ENCODE assay signal across 22 cellular contexts in the genomic region with DNA sequence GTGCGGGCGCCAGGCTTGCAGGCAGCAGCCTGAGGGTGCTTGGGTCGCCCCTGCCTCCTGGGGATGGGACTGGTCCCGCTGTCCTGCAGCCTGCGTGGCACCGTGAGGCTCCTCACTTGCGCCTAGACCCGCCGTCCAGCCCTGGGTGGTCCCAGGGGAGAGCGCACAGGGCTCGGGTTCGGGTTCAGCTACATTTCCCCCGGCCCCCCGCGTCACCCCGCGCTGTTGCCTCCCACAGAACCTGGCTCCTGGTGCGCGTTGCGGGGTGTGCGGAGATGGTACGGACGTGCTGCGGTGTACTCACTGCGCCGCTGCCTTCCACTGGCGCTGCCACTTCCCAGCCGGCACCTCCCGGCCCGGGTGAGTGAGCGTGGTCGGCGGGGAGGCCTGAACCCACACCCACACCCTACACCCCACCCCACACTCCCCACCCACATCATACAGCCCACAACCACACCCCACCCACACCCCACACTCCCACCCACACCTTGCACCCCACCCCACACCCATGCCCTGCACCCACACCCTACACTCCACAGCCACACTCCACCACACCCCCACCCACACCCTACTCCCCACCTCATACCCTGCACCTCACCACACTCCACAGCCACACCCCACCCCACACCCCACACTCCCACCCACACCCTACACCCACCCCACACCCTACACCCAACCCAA. TPM values are rescaled to one million over a fixed set of nuclear protein-coding genes. Genes with fewer than 3 reads are reported as not detected.
A peak's percentile ranks its signal among the peaks of the same experiment; 100 is the strongest.
DNase-seq lines count a peak whose midpoint lies in the region; ATAC-seq and TF ChIP-seq lines count a peak whose summit lies in the region.
"Had no signal": no experiment of that assay in that cellular context is flagged by ENCODE, and none has a peak within 500 bp of the region (broad histone marks: within the 10 kb centered on the region; RNA-seq: fewer than 3 reads in every experiment).

No MANE protein-coding gene starts in this region.

- peaks cover 7% of the 10 kb centered on the region for H3K4me1 ChIP-seq in psoas muscle
- peaks cover 22% of the 10 kb centered on the region for H3K4me1 ChIP-seq in SJCRH30

- no peaks in the 10 kb centered on the region for H3K36me3 Mint-ChIP-seq in activated T-cell treated with anti-CD3 and anti-CD28 coated beads, Interleukin-2, amount 50 U/mL, for 4 hours (ENCODE audit: insufficient read depth)
- H3K36me3 Mint-ChIP-seq: activated naive CD4-positive, alpha-beta T cell treated with anti-CD3 and anti-CD28 coated beads, Interleukin-2, amount 50 U/mL, for 24 hours; stimulated activated naive B cell treated with anti-CD40 and anti-IgM and Interleukin-4, amounts not matched to agents 10 μg/mL and 1 μg/mL and 100 μg/mL, for 72 hours had no signal

- 87 to 91% (median 90%) methylated on average over 32 to 33 of the region's 33 CpGs for WGBS in psoas muscle, 3 donors

- H3K9me3 ChIP-seq in psoas muscle: no peaks in the 10 kb centered on the region
- H3K9me3 ChIP-seq in SJCRH30 (replicated peaks): no peaks in the 10 kb centered on the region
- H3K9me3 ChIP-seq: heart left ventricle, Peyer's patch, tibial artery had no signal

- no peaks in the 10 kb centered on the region for H3K9me3 Mint-ChIP-seq in activated T-cell treated with anti-CD3 and anti-CD28 coated beads, Interleukin-2, amount 50 U/mL, for 4 hours
- H3K9me3 Mint-ChIP-seq: activated naive CD4-positive, alpha-beta T cell treated with anti-CD3 and anti-CD28 coated beads, Interleukin-2, amount 50 U/mL, for 24 hours; stimulated activated naive B cell treated with anti-CD40 and anti-IgM and Interleukin-4, amounts not matched to agents 10 μg/mL and 1 μg/mL and 100 μg/mL, for 72 hours had no signal

- TF ChIP-seq CTCF in psoas muscle (IDR thresholded peaks at IDR 0.05): no peak
- TF ChIP-seq CTCF in GM10266 (IDR thresholded peaks at IDR 0.05; ENCODE audit: control insufficient read depth, insufficient read depth, low read depth, missing control alignments): no peak

- H3K4me3 ChIP-seq in psoas muscle: no peak overlapping the region
- no peak overlapping the region for H3K4me3 ChIP-seq in SJCRH30
- H3K4me3 ChIP-seq: heart left ventricle, Peyer's patch, SK-N-MC, tibial artery had no signal

- intact Hi-C loops in left cardiac atrium (cut with DNase I) (no loop called here), left ventricle myocardium superior (cut with micrococcal nuclease) (no loop called here), psoas muscle (cut with DNase I) (no loop called here)

- no peak overlapping the region for H3K27ac ChIP-seq in psoas muscle
- H3K27ac ChIP-seq in SJCRH30: no peak overlapping the region
- H3K27ac ChIP-seq: 22Rv1, heart left ventricle, KMS-11, Peyer's patch, SK-N-MC, tibial artery had no signal

- peaks cover 24% of the 10 kb centered on the region for H3K4me1 Mint-ChIP-seq in activated T-cell treated with anti-CD3 and anti-CD28 coated beads, Interleukin-2, amount 50 U/mL, for 4 hours (ENCODE audit: low read depth)

- no peaks in the 10 kb centered on the region for H3K36me3 ChIP-seq in psoas muscle (ENCODE audit: insufficient read depth in 1 of 2, low read depth in 1 of 2)
- H3K36me3 ChIP-seq in SJCRH30: no peaks in the 10 kb centered on the region
- H3K36me3 ChIP-seq: heart left ventricle, Peyer's patch, tibial artery had no signal

- peak; percentile 16 for DNase-seq in DMS53 (lab: John Stamatoyannopoulos, UW)
- no peak for DNase-seq in DMS53 treated with DMSO at 0.1 percent for 48 hours (lab: John Stamatoyannopoulos, UW; ENCODE audit: unreplicated experiment)
- peak; percentile 20 for DNase-seq in left cardiac atrium
- DNase-seq in left ventricle myocardium superior: no peak
- no peak for DNase-seq in activated T-cell treated with anti-CD3 and anti-CD28 coated beads, Interleukin-2, amount 50 U/mL, for 4 hours
- DNase-seq in psoas muscle: peak; percentile 11 to 43
- DNase-seq in GM10266 (ENCODE audit: extremely low spot score): no peak
- no peak for DNase-seq in SJCRH30
- DNase-seq: AML-193; NCI-H2029; NCI-H446 treated with DMSO at 0.1 percent for 48 hours; occipital lobe; retina; stimulated activated naive B cell treated with anti-CD40 and anti-IgM and Interleukin-4, amounts not matched to agents 10 μg/mL and 1 μg/mL and 100 μg/mL, for 72 hours had no signal

- H3K4me3 Mint-ChIP-seq in activated T-cell treated with anti-CD3 and anti-CD28 coated beads, Interleukin-2, amount 50 U/mL, for 4 hours: no peak overlapping the region
- H3K4me3 Mint-ChIP-seq: activated naive CD4-positive, alpha-beta T cell treated with anti-CD3 and anti-CD28 coated beads, Interleukin-2, amount 50 U/mL, for 24 hours; stimulated activated naive B cell treated with anti-CD40 and anti-IgM and Interleukin-4, amounts not matched to agents 10 μg/mL and 1 μg/mL and 100 μg/mL, for 72 hours had no signal

- H3K27me3 ChIP-seq in psoas muscle (ENCODE audit: insufficient read depth in 3 of 3, low read length in 2 of 3) (peaks cover 0 to 17% (median 3%) of the 10 kb centered on the region in 3 donors), SJCRH30 (peaks cover 8% of the 10 kb centered on the region; the same call in 1 of the 2 replicates)
- H3K27me3 ChIP-seq: heart left ventricle, Peyer's patch had no signal

- ATAC-seq in left cardiac atrium (no peak), left ventricle myocardium superior (no peak), psoas muscle (no peak)
- peak; percentile 28 to 33 for ATAC-seq in activated T-cell treated with anti-CD3 and anti-CD28 coated beads, Interleukin-2, amount 50 U/mL, for 4 hours
- ATAC-seq: stimulated activated naive B cell treated with anti-CD40 and anti-IgM and Interleukin-4, amounts not matched to agents 10 μg/mL and 1 μg/mL and 100 μg/mL, for 72 hours had no signal

- no peaks in the 10 kb centered on the region for H3K27me3 Mint-ChIP-seq in activated T-cell treated with anti-CD3 and anti-CD28 coated beads, Interleukin-2, amount 50 U/mL, for 4 hours (ENCODE audit: low read depth)
- H3K27me3 Mint-ChIP-seq: activated naive CD4-positive, alpha-beta T cell treated with anti-CD3 and anti-CD28 coated beads, Interleukin-2, amount 50 U/mL, for 24 hours; stimulated activated naive B cell treated with anti-CD40 and anti-IgM and Interleukin-4, amounts not matched to agents 10 μg/mL and 1 μg/mL and 100 μg/mL, for 72 hours had no signal

RNA-seq across cellular contexts. Expression of a gene that starts 6.2 kb away (rescaled TPM):
- total RNA-seq in left cardiac atrium (10 to 100 TPM; 58.8 to 67.2 TPM), left ventricle myocardium superior (46.1 TPM), psoas muscle (10 to 100 TPM; 17.8 to 33.6 (median 27.7) TPM)
- 100 to 1,000 TPM; 102 to 122 (median 116) TPM for total RNA-seq in activated T-cell treated with anti-CD3 and anti-CD28 coated beads, Interleukin-2, amount 50 U/mL, for 4 hours
- polyA plus RNA-seq in psoas muscle: 10 to 100 TPM in 2 of 3 donors, 1 to 10 TPM in 1; 9.2 to 21.2 (median 13.7) TPM
- total RNA-seq in SJCRH30 (2014; rRNA removed; shearing (Covaris generic)): 49.8 and 50.7 TPM in 2 replicates

RNA-seq across cellular contexts. Expression of a gene that starts 8.0 kb away (rescaled TPM):
- total RNA-seq in left cardiac atrium (under 1 TPM in 1 of 2 donors, not detected in 1; 0.08 TPM), left ventricle myocardium superior (not detected), psoas muscle (under 1 TPM in 1 of 4 donors, not detected in 3; 0.19 TPM)
- not detected for total RNA-seq in activated T-cell treated with anti-CD3 and anti-CD28 coated beads, Interleukin-2, amount 50 U/mL, for 4 hours
- under 1 TPM; 0.01 to 0.17 (median 0.04) TPM for polyA plus RNA-seq in psoas muscle
- total RNA-seq in SJCRH30 (2014; rRNA removed; shearing (Covaris generic)): 0.10 TPM in 1 of 2 replicates, not detected in the other
- total RNA-seq: occipital lobe had no signal

RNA-seq across cellular contexts. Expression of a gene that starts 32.0 kb away (rescaled TPM):
- total RNA-seq in left cardiac atrium (not detected), left ventricle myocardium superior (not detected), psoas muscle (not detected)
- not detected for total RNA-seq in activated T-cell treated with anti-CD3 and anti-CD28 coated beads, Interleukin-2, amount 50 U/mL, for 4 hours
- polyA plus RNA-seq in psoas muscle: not detected
- total RNA-seq in SJCRH30 (2014; rRNA removed; shearing (Covaris generic)): not detected in 2 replicates
- total RNA-seq: heart left ventricle, lower leg skin, occipital lobe, Peyer's patch had no signal
- polyA plus RNA-seq: heart left ventricle had no signal

RNA-seq across cellular contexts. Expression of a gene that starts 45.5 kb away (rescaled TPM):
- total RNA-seq in left cardiac atrium (10 to 100 TPM; 16.4 to 21.8 TPM), left ventricle myocardium superior (14.9 TPM), psoas muscle (10 to 100 TPM in 2 of 4 donors, 1 to 10 TPM in 2; 8.3 to 10.5 (median 9.7) TPM)
- 10 to 100 TPM; 30.2 to 32.7 (median 30.5) TPM for total RNA-seq in activated T-cell treated with anti-CD3 and anti-CD28 coated beads, Interleukin-2, amount 50 U/mL, for 4 hours
- 10 to 100 TPM in 2 of 3 donors, 1 to 10 TPM in 1; 9.9 to 13.7 (median 10.1) TPM for polyA plus RNA-seq in psoas muscle
- total RNA-seq in SJCRH30 (2014; rRNA removed; shearing (Covaris generic)): 7.5 and 8.2 TPM in 2 replicates

RNA-seq across cellular contexts. Expression of a gene that starts 52.9 kb away (rescaled TPM):
- total RNA-seq in left cardiac atrium: 1 to 10 TPM; 6.1 to 6.4 TPM
- 4.4 TPM for total RNA-seq in left ventricle myocardium superior
- 1 to 10 TPM; 2.4 to 3.6 (median 2.9) TPM for total RNA-seq in activated T-cell treated with anti-CD3 and anti-CD28 coated beads, Interleukin-2, amount 50 U/mL, for 4 hours
- total RNA-seq in psoas muscle: 1 to 10 TPM in 3 of 4 donors, under 1 TPM in 1; 0.69 to 5.9 (median 2.6) TPM
- 1 to 10 TPM in 2 of 3 donors, under 1 TPM in 1; 0.27 to 1.6 (median 1.0) TPM for polyA plus RNA-seq in psoas muscle
- total RNA-seq in SJCRH30 (2014; rRNA removed; shearing (Covaris generic)): 0.13 TPM in 1 of 2 replicates, not detected in the other

Comparison
In these comparisons a context has a peak if more than half of its experiments do, and no peak if none do; other contexts are left out.
1. DNase-seq: peak in DMS53 (single experiment), left cardiac atrium (single experiment) and psoas muscle (2 of 2); none in DMS53 treated with DMSO at 0.1 percent for 48 hours (single experiment), left ventricle myocardium superior (single experiment), activated T-cell treated with anti-CD3 and anti-CD28 coated beads, Interleukin-2, amount 50 U/mL, for 4 hours (single experiment), GM10266 (single experiment) and SJCRH30 (0 of 2).
2. ATAC-seq: peak in activated T-cell treated with anti-CD3 and anti-CD28 coated beads, Interleukin-2, amount 50 U/mL, for 4 hours (2 of 2); none in left cardiac atrium (0 of 2), left ventricle myocardium superior (single experiment) and psoas muscle (0 of 4).